16 cellular contexts compared by ENCODE assay signal in genomic region chr12:66879392-66879791, GRCh38.
"Had no signal": no experiment of that assay in that cellular context is flagged by ENCODE, and none has a peak within 500 bp of the region (broad histone marks: within the 10 kb centered on the region; RNA-seq: fewer than 3 reads in every experiment).

No MANE protein-coding gene starts in this region.

- H3K9me3 Mint-ChIP-seq: activated naive CD4-positive, alpha-beta T cell treated with anti-CD3 and anti-CD28 coated beads, Interleukin-2, amount 50 U/mL, for 72 hours; brain; stimulated activated naive B cell treated with anti-CD40 and anti-IgM and Interleukin-4, amounts not matched to agents 10 μg/mL and 1 μg/mL and 100 μg/mL, for 72 hours had no signal

- H3K4me1 ChIP-seq: psoas muscle, spleen, tibial nerve, vagina had no signal

- H3K36me3 Mint-ChIP-seq: activated naive CD4-positive, alpha-beta T cell treated with anti-CD3 and anti-CD28 coated beads, Interleukin-2, amount 50 U/mL, for 72 hours; brain; stimulated activated naive B cell treated with anti-CD40 and anti-IgM and Interleukin-4, amounts not matched to agents 10 μg/mL and 1 μg/mL and 100 μg/mL, for 72 hours had no signal

- H3K4me3 ChIP-seq: psoas muscle, spleen, tibial nerve, vagina had no signal

- H3K27me3 Mint-ChIP-seq: brain had no signal

- DNase-seq: activated CD4-positive, alpha-beta T cell treated with anti-CD3 and anti-CD28 coated beads, Interleukin-2, amount 50 U/mL, for 4 hours; activated effector memory CD4-positive, alpha-beta T cell treated with Interleukin-2 at 50 U/mL for 16 hours; activated T-cell treated with anti-CD3 and anti-CD28 coated beads, Interleukin-2, amount 50 U/mL, for 1 hour; amniotic stem cell; cerebellar nuclear complex; dermis blood vessel endothelial cell; hippocampal formation; mesendoderm; psoas muscle; spleen; stimulated activated CD4-positive, alpha-beta T cell treated with anti-CD3 and anti-CD28 coated beads, Interleukin-1b, Interleukin-23, amount 100 ng/mL, for 48 hours; stimulated activated naive B cell treated with anti-CD40 and anti-IgM and Interleukin-4, amounts not matched to agents 10 μg/mL and 1 μg/mL and 100 μg/mL, for 72 hours had no signal

- H3K36me3 ChIP-seq: spleen, tibial nerve, vagina had no signal

- H3K27me3 ChIP-seq: spleen, tibial nerve, vagina had no signal

- H3K4me3 Mint-ChIP-seq: brain; stimulated activated naive B cell treated with anti-CD40 and anti-IgM and Interleukin-4, amounts not matched to agents 10 μg/mL and 1 μg/mL and 100 μg/mL, for 72 hours had no signal

- H3K27ac Mint-ChIP-seq: activated naive CD4-positive, alpha-beta T cell treated with anti-CD3 and anti-CD28 coated beads, Interleukin-2, amount 50 U/mL, for 72 hours; brain; stimulated activated naive B cell treated with anti-CD40 and anti-IgM and Interleukin-4, amounts not matched to agents 10 μg/mL and 1 μg/mL and 100 μg/mL, for 72 hours had no signal

- H3K4me1 Mint-ChIP-seq: stimulated activated naive B cell treated with anti-CD40 and anti-IgM and Interleukin-4, amounts not matched to agents 10 μg/mL and 1 μg/mL and 100 μg/mL, for 72 hours had no signal

- H3K27ac ChIP-seq: psoas muscle, spleen, tibial nerve, vagina had no signal

- H3K9me3 ChIP-seq: psoas muscle, spleen, tibial nerve, vagina had no signal
